8 cellular contexts compared by ENCODE assay signal in genomic region chr11:118002541-118003019, GRCh38. TPM values are rescaled to one million over a fixed set of nuclear protein-coding genes. Genes with fewer than 3 reads are reported as not detected.
DNase-seq lines count a peak whose midpoint lies in the region; ATAC-seq and TF ChIP-seq lines count a peak whose summit lies in the region.

No MANE protein-coding gene starts in this region.

- H3K9me3 ChIP-seq in CD8-positive, alpha-beta memory T cell (ENCODE audit: low read length): no peaks in the 10 kb centered on the region
- H3K9me3 ChIP-seq in esophagus squamous epithelium: no peaks in the 10 kb centered on the region

- peaks cover 0 to 2% (median 0%) of the 10 kb centered on the region in 5 donors for H3K9me3 Mint-ChIP-seq in CD8-positive, alpha-beta memory T cell
- H3K9me3 Mint-ChIP-seq in T-helper 1 cell treated with Interleukin-12 subunit alpha and Interleukin-12 subunit beta and Interleukin-4 antibody, amounts not matched to agents 30 μg/mL and 1 μg/mL, for 36 hours: peaks cover 14% of the 10 kb centered on the region
- H3K9me3 Mint-ChIP-seq in chondrocyte (ENCODE audit: low read depth): peaks cover 8% of the 10 kb centered on the region

- peak overlapping the region; percentile 72 for H3K27ac ChIP-seq in CD8-positive, alpha-beta memory T cell (ENCODE audit: low read depth, low read length)
- H3K27ac ChIP-seq in esophagus squamous epithelium: peak overlapping the region; percentile 42 to 89 (median 60)

- CTCF ChIA-PET in CD8-positive, alpha-beta memory T cell (lab: Charles Lee): interaction anchor here (0.8 to 20.0 kb wide), 13 partner anchors 9 to 185 kb away, joined by 3 to 296 read pairs (median 7); partner anchors contain the start of gene IL10RA

- peaks cover 22% of the 10 kb centered on the region for H3K36me3 ChIP-seq in CD8-positive, alpha-beta memory T cell (ENCODE audit: insufficient read depth, low read length)
- H3K36me3 ChIP-seq in esophagus squamous epithelium: peaks cover 0 to 10% (median 0%) of the 10 kb centered on the region in 3 donors

- 52 to 78% methylated on average over 6 of the region's 6 CpGs for WGBS in esophagus squamous epithelium, 2 donors

- H3K4me1 Mint-ChIP-seq in CD8-positive, alpha-beta memory T cell: peaks cover 94 to 100% (median 98%) of the 10 kb centered on the region in 3 donors
- H3K4me1 Mint-ChIP-seq in T-helper 1 cell treated with Interleukin-12 subunit alpha and Interleukin-12 subunit beta and Interleukin-4 antibody, amounts not matched to agents 30 μg/mL and 1 μg/mL, for 36 hours (ENCODE audit: low read depth): peaks cover 86% of the 10 kb centered on the region
- H3K4me1 Mint-ChIP-seq in chondrocyte (ENCODE audit: low read depth): no peaks in the 10 kb centered on the region

- ATAC-seq in sciatic nerve (peak; percentile 50), HG03280 (IDR thresholded peaks at IDR 0.05; ENCODE audit: unreplicated experiment) (no peak), GM21423 (IDR thresholded peaks at IDR 0.05; ENCODE audit: unreplicated experiment) (no peak)

- peaks cover 93% of the 10 kb centered on the region for H3K4me1 ChIP-seq in CD8-positive, alpha-beta memory T cell (ENCODE audit: insufficient read depth, low read length)
- peaks cover 0 to 63% (median 21%) of the 10 kb centered on the region in 3 donors for H3K4me1 ChIP-seq in esophagus squamous epithelium

- no peak for TF ChIP-seq POLR2A in esophagus squamous epithelium (IDR thresholded peaks at IDR 0.05)

- H3K4me3 ChIP-seq in CD8-positive, alpha-beta memory T cell (ENCODE audit: low read length): peak overlapping the region; percentile 13
- H3K4me3 ChIP-seq in esophagus squamous epithelium: no peak overlapping the region

- TF ChIP-seq CTCF in esophagus squamous epithelium (IDR thresholded peaks at IDR 0.05) (no peak), chondrocyte (IDR thresholded peaks at IDR 0.05) (no peak)

- no peak for DNase-seq in CD8-positive, alpha-beta memory T cell
- DNase-seq in esophagus squamous epithelium (lab: John Stamatoyannopoulos, UW): no peak
- no peak for DNase-seq in sciatic nerve (ENCODE audit: low spot score)
- no peak for DNase-seq in chondrocyte (ENCODE audit: low spot score)
- DNase-seq in pons (ENCODE audit: low spot score): no peak

- H3K36me3 Mint-ChIP-seq in CD8-positive, alpha-beta memory T cell: peaks cover 13 to 39% (median 18%) of the 10 kb centered on the region in 3 donors
- peaks cover 63% of the 10 kb centered on the region for H3K36me3 Mint-ChIP-seq in T-helper 1 cell treated with Interleukin-12 subunit alpha and Interleukin-12 subunit beta and Interleukin-4 antibody, amounts not matched to agents 30 μg/mL and 1 μg/mL, for 36 hours (ENCODE audit: low read depth)
- peaks cover 1% of the 10 kb centered on the region for H3K36me3 Mint-ChIP-seq in chondrocyte (ENCODE audit: low read depth)

- no peaks in the 10 kb centered on the region for H3K27me3 ChIP-seq in CD8-positive, alpha-beta memory T cell (ENCODE audit: insufficient read depth, low read length, poor library complexity, severe bottlenecking)
- H3K27me3 ChIP-seq in esophagus squamous epithelium: no peaks in the 10 kb centered on the region

- POLR2A ChIA-PET in CD8-positive, alpha-beta memory T cell (lab: Charles Lee): interaction anchor here (0.7 to 14.4 kb wide), 12 partner anchors 9 to 174 kb away, joined by 3 to 158 read pairs (median 6); partner anchors contain the start of gene IL10RA

- intact Hi-C loops in esophagus squamous epithelium (cut with DNase I) (no loop called here), sciatic nerve (cut with DNase I) (no loop called here)

- H3K4me3 Mint-ChIP-seq in CD8-positive, alpha-beta memory T cell: peak overlapping the region; percentile 48 to 85 (median 60)
- peak overlapping the region; percentile 78 for H3K4me3 Mint-ChIP-seq in T-helper 1 cell treated with Interleukin-12 subunit alpha and Interleukin-12 subunit beta and Interleukin-4 antibody, amounts not matched to agents 30 μg/mL and 1 μg/mL, for 36 hours
- H3K4me3 Mint-ChIP-seq in chondrocyte (ENCODE audit: unreplicated experiment): no peak overlapping the region

- H3K27ac Mint-ChIP-seq in CD8-positive, alpha-beta memory T cell: peak overlapping the region; percentile 88 to 100 (median 94)
- H3K27ac Mint-ChIP-seq in T-helper 1 cell treated with Interleukin-12 subunit alpha and Interleukin-12 subunit beta and Interleukin-4 antibody, amounts not matched to agents 30 μg/mL and 1 μg/mL, for 36 hours: peak overlapping the region; percentile 99
- H3K27ac Mint-ChIP-seq in chondrocyte (ENCODE audit: unreplicated experiment): no peak overlapping the region

- no peaks in the 10 kb centered on the region for H3K27me3 Mint-ChIP-seq in CD8-positive, alpha-beta memory T cell
- no peaks in the 10 kb centered on the region for H3K27me3 Mint-ChIP-seq in T-helper 1 cell treated with Interleukin-12 subunit alpha and Interleukin-12 subunit beta and Interleukin-4 antibody, amounts not matched to agents 30 μg/mL and 1 μg/mL, for 36 hours (ENCODE audit: low read depth)
- H3K27me3 Mint-ChIP-seq in chondrocyte (ENCODE audit: low read depth): peaks cover 7% of the 10 kb centered on the region

RNA-seq across cellular contexts. Expression of gene IL10RA, which starts 16.4 kb away (rescaled TPM):
- 100 to 1,000 TPM; 120 to 122 TPM for total RNA-seq in CD8-positive, alpha-beta memory T cell
- polyA plus RNA-seq in CD8-positive, alpha-beta memory T cell: 659 TPM
- total RNA-seq in esophagus squamous epithelium (10 to 100 TPM in 2 of 4 donors, 1 to 10 TPM in 2; 2.2 to 21.2 (median 11.3) TPM), sciatic nerve (29.5 TPM), chondrocyte (0.12 to 0.77 TPM in 2 of 3 replicates, not detected in the other)
